Comparison of ENCODE assay signal across 13 cellular contexts in genomic region chr3:61117045-61117898, GRCh38.
"Had no signal": no experiment of that assay in that cellular context is flagged by ENCODE, and none has a peak within 500 bp of the region (broad histone marks: within the 10 kb centered on the region; RNA-seq: fewer than 3 reads in every experiment).

No MANE protein-coding gene starts in this region.

- H3K4me1 Mint-ChIP-seq: activated B cell treated with CpG ODN at 0.5 μM for 24 hours had no signal

- H3K4me1 ChIP-seq: adrenal gland, gastrocnemius medialis, heart right ventricle, right atrium auricular region, tibial artery, uterus had no signal

- H3K27ac ChIP-seq: adrenal gland, gastrocnemius medialis, heart right ventricle, neutrophil, right atrium auricular region, tibial artery, uterus had no signal

- H3K27me3 Mint-ChIP-seq: activated B cell treated with CpG ODN at 0.5 μM for 24 hours; activated CD4-positive, alpha-beta T cell treated with anti-CD3 and anti-CD28 coated beads, Interleukin-2, amount 10 ng/mL, durations not matched to agents 24 days and 14 days; naive thymus-derived CD8-positive, alpha-beta T cell had no signal

- H3K4me3 Mint-ChIP-seq: activated B cell treated with CpG ODN at 0.5 μM for 24 hours; activated CD4-positive, alpha-beta T cell treated with anti-CD3 and anti-CD28 coated beads, Interleukin-2, amount 10 ng/mL, durations not matched to agents 24 days and 14 days; naive thymus-derived CD8-positive, alpha-beta T cell had no signal

- H3K36me3 ChIP-seq: adrenal gland, gastrocnemius medialis, heart right ventricle, neutrophil, right atrium auricular region, tibial artery, uterus had no signal

- H3K4me3 ChIP-seq: adrenal gland, gastrocnemius medialis, heart right ventricle, mucosa of descending colon, right atrium auricular region, smooth muscle cell, tibial artery, uterus had no signal

- H3K27ac Mint-ChIP-seq: activated B cell treated with CpG ODN at 0.5 μM for 24 hours; activated CD4-positive, alpha-beta T cell treated with anti-CD3 and anti-CD28 coated beads, Interleukin-2, amount 10 ng/mL, durations not matched to agents 24 days and 14 days; naive thymus-derived CD8-positive, alpha-beta T cell had no signal

- H3K27me3 ChIP-seq: adrenal gland, gastrocnemius medialis, heart right ventricle, neutrophil, right atrium auricular region, tibial artery, uterus had no signal

- DNase-seq: activated B cell treated with CpG ODN at 0.5 μM for 24 hours; activated CD4-positive, alpha-beta T cell treated with anti-CD3 and anti-CD28 coated beads, Interleukin-2, amount 10 ng/mL, durations not matched to agents 24 days and 14 days; activated naive CD4-positive, alpha-beta T cell treated with anti-CD3 and anti-CD28 coated beads, Interleukin-2, amount 50 U/mL, for 16 hours; adrenal gland; gastrocnemius medialis; heart right ventricle; mucosa of descending colon; naive thymus-derived CD8-positive, alpha-beta T cell; tibial artery; uterus had no signal

- H3K9me3 ChIP-seq: adrenal gland, gastrocnemius medialis, neutrophil, uterus had no signal
